ENCODE assay signal across 1 cellular context in the genomic region with DNA sequence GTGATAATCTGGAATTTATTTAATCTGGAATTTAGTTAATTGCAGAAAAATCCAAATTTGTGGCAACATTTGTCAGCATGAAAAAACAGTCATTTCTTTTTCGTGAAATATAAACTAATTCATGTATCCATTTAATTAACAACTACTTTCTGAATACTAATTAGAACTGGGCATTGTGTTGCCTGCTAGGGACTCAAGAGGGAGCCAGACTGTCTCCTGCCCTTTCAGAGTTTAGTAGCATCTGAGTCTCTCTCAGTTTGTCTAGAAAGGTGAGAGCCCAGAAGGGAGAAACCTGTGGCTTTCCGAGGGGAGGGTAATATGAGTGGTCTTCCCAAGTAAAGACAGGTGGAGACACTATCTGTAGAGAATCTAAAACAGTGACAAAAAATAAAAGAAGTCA.
TF ChIP-seq lines count a peak whose summit lies in the region.

No MANE protein-coding gene starts in this region.

TF ChIP-seq in WTC11, 78 proteins besides CTCF, POLR2A, EP300 and RAD21 (continued from another document):
- TF ChIP-seq, protein P1, sequence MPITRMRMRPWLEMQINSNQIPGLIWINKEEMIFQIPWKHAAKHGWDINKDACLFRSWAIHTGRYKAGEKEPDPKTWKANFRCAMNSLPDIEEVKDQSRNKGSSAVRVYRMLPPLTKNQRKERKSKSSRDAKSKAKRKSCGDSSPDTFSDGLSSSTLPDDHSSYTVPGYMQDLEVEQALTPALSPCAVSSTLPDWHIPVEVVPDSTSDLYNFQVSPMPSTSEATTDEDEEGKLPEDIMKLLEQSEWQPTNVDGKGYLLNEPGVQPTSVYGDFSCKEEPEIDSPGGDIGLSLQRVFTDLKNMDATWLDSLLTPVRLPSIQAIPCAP (CRISPR knock-in tag; IDR thresholded peaks at IDR 0.05) = no peak
- TF ChIP-seq JUN (CRISPR knock-in tag; IDR thresholded peaks at IDR 0.05) (no peak), OVOL2 (CRISPR knock-in tag; IDR thresholded peaks at IDR 0.05; ENCODE audit: borderline replicate concordance) (no peak), TCF7 (CRISPR knock-in tag; IDR thresholded peaks at IDR 0.05; ENCODE audit: low read depth) (no peak), JAZF1 (CRISPR knock-in tag; IDR thresholded peaks at IDR 0.05) (no peak), RORB (CRISPR knock-in tag; IDR thresholded peaks at IDR 0.05) (no peak)
- TF ChIP-seq, protein P2, sequence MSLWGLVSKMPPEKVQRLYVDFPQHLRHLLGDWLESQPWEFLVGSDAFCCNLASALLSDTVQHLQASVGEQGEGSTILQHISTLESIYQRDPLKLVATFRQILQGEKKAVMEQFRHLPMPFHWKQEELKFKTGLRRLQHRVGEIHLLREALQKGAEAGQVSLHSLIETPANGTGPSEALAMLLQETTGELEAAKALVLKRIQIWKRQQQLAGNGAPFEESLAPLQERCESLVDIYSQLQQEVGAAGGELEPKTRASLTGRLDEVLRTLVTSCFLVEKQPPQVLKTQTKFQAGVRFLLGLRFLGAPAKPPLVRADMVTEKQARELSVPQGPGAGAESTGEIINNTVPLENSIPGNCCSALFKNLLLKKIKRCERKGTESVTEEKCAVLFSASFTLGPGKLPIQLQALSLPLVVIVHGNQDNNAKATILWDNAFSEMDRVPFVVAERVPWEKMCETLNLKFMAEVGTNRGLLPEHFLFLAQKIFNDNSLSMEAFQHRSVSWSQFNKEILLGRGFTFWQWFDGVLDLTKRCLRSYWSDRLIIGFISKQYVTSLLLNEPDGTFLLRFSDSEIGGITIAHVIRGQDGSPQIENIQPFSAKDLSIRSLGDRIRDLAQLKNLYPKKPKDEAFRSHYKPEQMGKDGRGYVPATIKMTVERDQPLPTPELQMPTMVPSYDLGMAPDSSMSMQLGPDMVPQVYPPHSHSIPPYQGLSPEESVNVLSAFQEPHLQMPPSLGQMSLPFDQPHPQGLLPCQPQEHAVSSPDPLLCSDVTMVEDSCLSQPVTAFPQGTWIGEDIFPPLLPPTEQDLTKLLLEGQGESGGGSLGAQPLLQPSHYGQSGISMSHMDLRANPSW (CRISPR knock-in tag; conservative IDR thresholded peaks at IDR 0.05; ENCODE audit: low read depth) = no peak
- TF ChIP-seq, protein P3, sequence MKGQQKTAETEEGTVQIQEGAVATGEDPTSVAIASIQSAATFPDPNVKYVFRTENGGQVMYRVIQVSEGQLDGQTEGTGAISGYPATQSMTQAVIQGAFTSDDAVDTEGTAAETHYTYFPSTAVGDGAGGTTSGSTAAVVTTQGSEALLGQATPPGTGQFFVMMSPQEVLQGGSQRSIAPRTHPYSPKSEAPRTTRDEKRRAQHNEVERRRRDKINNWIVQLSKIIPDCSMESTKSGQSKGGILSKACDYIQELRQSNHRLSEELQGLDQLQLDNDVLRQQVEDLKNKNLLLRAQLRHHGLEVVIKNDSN (CRISPR knock-in tag; IDR thresholded peaks at IDR 0.05) = no peak
- TF ChIP-seq, protein P4, sequence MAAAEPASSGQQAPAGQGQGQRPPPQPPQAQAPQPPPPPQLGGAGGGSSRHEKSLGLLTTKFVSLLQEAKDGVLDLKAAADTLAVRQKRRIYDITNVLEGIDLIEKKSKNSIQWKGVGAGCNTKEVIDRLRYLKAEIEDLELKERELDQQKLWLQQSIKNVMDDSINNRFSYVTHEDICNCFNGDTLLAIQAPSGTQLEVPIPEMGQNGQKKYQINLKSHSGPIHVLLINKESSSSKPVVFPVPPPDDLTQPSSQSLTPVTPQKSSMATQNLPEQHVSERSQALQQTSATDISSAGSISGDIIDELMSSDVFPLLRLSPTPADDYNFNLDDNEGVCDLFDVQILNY (CRISPR knock-in tag; IDR thresholded peaks at IDR 0.05) = no peak
